In genomic region chr19:11265785-11266236, GRCh38 we compare ENCODE assay signal across 12 cellular contexts. TPM values are rescaled to one million over a fixed set of nuclear protein-coding genes. Genes with fewer than 3 reads are reported as not detected.
DNase-seq lines count a peak whose midpoint lies in the region; ATAC-seq, FAIRE-seq and TF ChIP-seq lines count a peak whose summit lies in the region.
"Had no signal": no experiment of that assay in that cellular context is flagged by ENCODE, and none has a peak within 500 bp of the region (broad histone marks: within the 10 kb centered on the region; RNA-seq: fewer than 3 reads in every experiment).

No MANE protein-coding gene starts in this region.

- peaks cover 11% of the 10 kb centered on the region for H3K4me1 Mint-ChIP-seq in nephron
- H3K4me1 Mint-ChIP-seq: natural killer cell had no signal

- peak overlapping the region; percentile 31; the same call in 1 of the 2 replicates for H4K8ac ChIP-seq in H1 (ENCODE audit: extremely low read depth, insufficient read depth, low read length)

- TF ChIP-seq POLR2A in H1 (IDR thresholded peaks at IDR 0.05; ENCODE audit: control extremely low read depth in 1 of 2, low read depth in 2 of 2, low read length in 2 of 2) (no peak), adrenal gland (IDR thresholded peaks at IDR 0.05) (no peak)

- H2AFZ ChIP-seq in H1 (ENCODE audit: low read length): no peak overlapping the region

- no peaks in the 10 kb centered on the region for H3K79me2 ChIP-seq in H1 (ENCODE audit: control insufficient read depth in 1 of 2, insufficient read depth in 2 of 2, low read length in 2 of 2)

- DNase-seq in DMS153 (lab: John Stamatoyannopoulos, UW) (peak; percentile 83), NCI-H146 treated with DMSO at 0.1 percent for 48 hours (lab: John Stamatoyannopoulos, UW; ENCODE audit: unreplicated experiment) (peak; percentile 62), H1 (ENCODE audit: low read depth in 1 of 2, low spot score in 2 of 2) (no peak), adrenal gland (no peak), WERI-Rb-1 (no peak), D341Med (ENCODE audit: low spot score) (no peak)
- DNase-seq: CD8-positive, alpha-beta memory T cell; natural killer cell; stimulated activated CD4-positive, alpha-beta T cell treated with anti-CD3 and anti-CD28 coated beads, Interleukin-4, amount 100 ng/mL, for 24 hours had no signal

- intact Hi-C loops in adrenal gland (cut with DNase I): no loop called here

- no peaks in the 10 kb centered on the region for H3K9me3 ChIP-seq in H1 (ENCODE audit: insufficient read depth in 2 of 2, low read depth in 1 of 2, low read length in 1 of 2)
- H3K9me3 ChIP-seq in adrenal gland (replicated peaks in 1 of 3): no peaks in the 10 kb centered on the region
- no peaks in the 10 kb centered on the region for H3K9me3 ChIP-seq in WERI-Rb-1 (ENCODE audit: severe bottlenecking)

- H4K5ac ChIP-seq in H1 (ENCODE audit: insufficient read length, low read depth, low read length): no peak overlapping the region

- no peak overlapping the region for H3K4me3 ChIP-seq in H1 (ENCODE audit: extremely low read depth in 1 of 4, insufficient read depth in 2 of 4, low read depth in 3 of 4, low read length in 4 of 4)
- no peak overlapping the region for H3K4me3 ChIP-seq in adrenal gland
- no peak overlapping the region for H3K4me3 ChIP-seq in WERI-Rb-1 (ENCODE audit: low read depth, low read length)

- peak overlapping the region; percentile 22 to 66 (median 48) for H3K4me3 Mint-ChIP-seq in nephron

- H3K9ac ChIP-seq in H1 (replicated peaks in 1 of 4; ENCODE audit: extremely low read depth in 1 of 4, low read depth in 3 of 4, low read length in 3 of 4): no peak overlapping the region

- H2BK120ac ChIP-seq in H1 (replicated peaks; ENCODE audit: low read depth, low read length): no peak overlapping the region

- no peaks in the 10 kb centered on the region for H3K36me3 Mint-ChIP-seq in nephron (ENCODE audit: low read depth)
- H3K36me3 Mint-ChIP-seq: natural killer cell had no signal

- H2BK12ac ChIP-seq in H1 (ENCODE audit: low read depth, low read length): 0 out of 2 replicates have a peak overlapping the region, but pooled peaks have one; percentile 80

- H3K4me2 ChIP-seq in H1 (ENCODE audit: insufficient read depth in 1 of 2, low read depth in 2 of 2, low read length in 2 of 2): no peak overlapping the region

- no peak for TF ChIP-seq EP300 in H1 (IDR thresholded peaks at IDR 0.05; ENCODE audit: borderline replicate concordance in 1 of 2, low read depth in 2 of 2, low read length in 2 of 2)

- no peak overlapping the region; the same call in 1 of the 2 replicates for H2BK15ac ChIP-seq in H1 (ENCODE audit: low read length)

- TF ChIP-seq CTCF in H1 (IDR thresholded peaks at IDR 0.05; ENCODE audit: control extremely low read depth in 1 of 3, insufficient read depth in 1 of 3, low read depth in 1 of 3, low read length in 3 of 3) (no peak), nephron (IDR thresholded peaks at IDR 0.05; ENCODE audit: unreplicated experiment in 3 of 3) (no peak), adrenal gland (IDR thresholded peaks at IDR 0.05) (no peak), WERI-Rb-1 (IDR thresholded peaks at IDR 0.05; ENCODE audit: low read depth, low read length) (no peak)

- H3K27me3 ChIP-seq in H1 (replicated peaks in 1 of 4; ENCODE audit: control insufficient read depth in 3 of 4, extremely low read depth in 1 of 4, insufficient read depth in 3 of 4, low read length in 3 of 4): no peaks in the 10 kb centered on the region
- H3K27me3 ChIP-seq in adrenal gland: no peaks in the 10 kb centered on the region
- no peaks in the 10 kb centered on the region for H3K27me3 ChIP-seq in WERI-Rb-1 (ENCODE audit: insufficient read depth, low read depth, severe bottlenecking)

- TF ChIP-seq RAD21 in H1 (IDR thresholded peaks at IDR 0.05 in 1 of 2, conservative IDR thresholded peaks at IDR 0.05 in 1 of 2; ENCODE audit: low read depth in 2 of 2, low read length in 2 of 2): no peak

- H3K27ac Mint-ChIP-seq in nephron: peak overlapping the region in 2 of 3 experiments; percentile 38 to 65
- H3K27ac Mint-ChIP-seq: natural killer cell had no signal

- no peak for ATAC-seq in HG02938 (IDR thresholded peaks at IDR 0.05; ENCODE audit: unreplicated experiment)
- ATAC-seq: natural killer cell had no signal

- no peak overlapping the region for H3K4ac ChIP-seq in H1 (replicated peaks; ENCODE audit: insufficient read length, low read depth, low read length)

- H3K18ac ChIP-seq in H1 (ENCODE audit: extremely low read depth, low read length): no peak overlapping the region

- H4K91ac ChIP-seq in H1 (replicated peaks; ENCODE audit: insufficient read length, low read length): peak overlapping the region; percentile 65

- 0 out of 2 replicates have a peak overlapping the region, but pooled peaks have one; percentile 39 for H2AK5ac ChIP-seq in H1 (ENCODE audit: low read depth, low read length)

- no peaks in the 10 kb centered on the region for H3K79me1 ChIP-seq in H1 (ENCODE audit: low read depth, low read length)

- no peaks in the 10 kb centered on the region; the same call in 1 of the 2 replicates for H3K23me2 ChIP-seq in H1 (ENCODE audit: low read depth, low read length)

- FAIRE-seq in H1 (lab: Jason Lieb, UNC): no peak

- H3K23ac ChIP-seq in H1 (ENCODE audit: insufficient read length): no peak overlapping the region

- H2BK20ac ChIP-seq in H1 (ENCODE audit: low read length): no peak overlapping the region

- peaks cover 10% of the 10 kb centered on the region for H3K27me3 Mint-ChIP-seq in nephron (ENCODE audit: low read depth)

- CTCF ChIA-PET in H1 (lab: Charles Lee; ENCODE audit: partially characterized antibody): interaction anchor here (1.0 to 2.4 kb wide), 3 partner anchors 25 to 117 kb away, joined by 3 to 8 read pairs (median 3); partner anchors contain the start of gene EPOR

- H3K9me3 Mint-ChIP-seq in nephron: peaks cover 2% of the 10 kb centered on the region
- H3K9me3 Mint-ChIP-seq: CD8-positive, alpha-beta memory T cell; natural killer cell had no signal

- H3K36me3 ChIP-seq in H1 (ENCODE audit: control insufficient read depth in 2 of 4, insufficient read depth in 4 of 4, low read length in 3 of 4) (no peaks in the 10 kb centered on the region), adrenal gland (replicated peaks in 1 of 2) (no peaks in the 10 kb centered on the region), WERI-Rb-1 (no peaks in the 10 kb centered on the region)

- H4K20me1 ChIP-seq in H1 (replicated peaks in 1 of 2; ENCODE audit: control insufficient read depth in 1 of 2, insufficient read depth in 2 of 2, low read length in 2 of 2): no peaks in the 10 kb centered on the region

- POLR2A ChIA-PET in H1 (lab: Charles Lee; ENCODE audit: partially characterized antibody): interaction anchor here (1.4 kb wide), 1 partner anchor 12 kb away, joined by 4 read pairs; no protein-coding TSS in a partner anchor

- H3K14ac ChIP-seq in H1 (ENCODE audit: insufficient read length): no peak overlapping the region

- H3K4me1 ChIP-seq in H1 (replicated peaks in 1 of 4; ENCODE audit: control insufficient read depth in 3 of 4, insufficient read depth in 4 of 4, low read length in 3 of 4) (peaks cover 0 to 9% (median 3%) of the 10 kb centered on the region in 4 experiments; a peak in 5 of 7 replicates), adrenal gland (replicated peaks in 1 of 2) (peaks cover 4 to 10% of the 10 kb centered on the region in 2 donors)

- 76% methylated on average over 11 of the region's 11 CpGs; no CpG with 5 or more reads in 1 of the 2 experiments for WGBS in H1 (ENCODE audit: extremely low coverage in 1 of 2, insufficient coverage in 1 of 2, insufficient read length in 1 of 2, insufficient replicate concordance in 2 of 2, low coverage in 1 of 2, low lambda C conversion rate in 2 of 2, missing lambda C conversion rate in 1 of 2), 2 experiments
- 73 to 76% (median 75%) methylated on average over 8 to 11 of the region's 11 CpGs for WGBS in adrenal gland, 4 donors

- no peak overlapping the region for H3K56ac ChIP-seq in H1 (replicated peaks; ENCODE audit: insufficient read length, low read depth, low read length)

- no peak overlapping the region for H3K27ac ChIP-seq in H1 (ENCODE audit: low read depth, low read length)
- no peak overlapping the region for H3K27ac ChIP-seq in adrenal gland
- no peak overlapping the region for H3K27ac ChIP-seq in WERI-Rb-1

- H2BK5ac ChIP-seq in H1 (ENCODE audit: low read depth, low read length): no peak overlapping the region

RNA-seq across cellular contexts. Expression of gene DOCK6, which starts 3.5 kb away (rescaled TPM):
- total RNA-seq in H1 (2021; fragmentation: NEBNext Ultra II Directional; extraction: Animal tissue kit (Norgen Biotek cat#: 25700)): 44.1 and 54.7 TPM in 2 replicates
- 25.5 and 48.4 TPM in 2 replicates for polyA plus RNA-seq in H1 (2011; rRNA removed)
- polyA plus RNA-seq in H1 (2011; cell fraction: cytosol; rRNA removed): 22.9 TPM
- 158 TPM for polyA plus RNA-seq in H1 (2011; cell fraction: nucleus; rRNA removed)
- polyA plus RNA-seq in H1 (2012, experiment 1 of 2): 35.9 to 53.2 TPM (median 46.3 TPM) in 4 replicates
- 26.9 TPM for polyA plus RNA-seq in H1 (2012, experiment 2 of 2)
- 23.1 TPM for polyA plus RNA-seq in H1 (2013, experiment 1 of 2)
- 22.6 TPM for polyA plus RNA-seq in H1 (2013, experiment 2 of 2)
- 18.2 and 21.0 TPM in 2 replicates for polyA minus RNA-seq in H1 (2011; rRNA and poly(A)+ RNA removed)
- polyA minus RNA-seq in H1 (2011; cell fraction: cytosol; rRNA and poly(A)+ RNA removed): 30.6 TPM
- polyA minus RNA-seq in H1 (2011; cell fraction: nucleus; rRNA and poly(A)+ RNA removed): 42.2 TPM
- 100 to 1,000 TPM in 1 of 8 donors, 10 to 100 TPM in 7; 31.5 to 101 (median 38.3) TPM for total RNA-seq in adrenal gland
- 100 to 1,000 TPM in 1 of 3 donors, 10 to 100 TPM in 1, 1 to 10 TPM in 1; 4.5 to 152 (median 77.1) TPM for polyA plus RNA-seq in adrenal gland

RNA-seq across cellular contexts. Expression of gene ANGPTL8, which starts 26.4 kb away (rescaled TPM):
- total RNA-seq in H1 (2021; fragmentation: NEBNext Ultra II Directional; extraction: Animal tissue kit (Norgen Biotek cat#: 25700)): not detected in 2 replicates
- not detected in 2 replicates for polyA plus RNA-seq in H1 (2011; rRNA removed)
- not detected for polyA plus RNA-seq in H1 (2011; cell fraction: cytosol; rRNA removed)
- not detected for polyA plus RNA-seq in H1 (2011; cell fraction: nucleus; rRNA removed)
- polyA plus RNA-seq in H1 (2012, experiment 1 of 2): not detected in 4 replicates
- not detected for polyA plus RNA-seq in H1 (2012, experiment 2 of 2)
- not detected for polyA plus RNA-seq in H1 (2013, experiment 1 of 2)
- polyA plus RNA-seq in H1 (2013, experiment 2 of 2): not detected
- polyA minus RNA-seq in H1 (2011; rRNA and poly(A)+ RNA removed): not detected in 2 replicates
- polyA minus RNA-seq in H1 (2011; cell fraction: cytosol; rRNA and poly(A)+ RNA removed): not detected
- not detected for polyA minus RNA-seq in H1 (2011; cell fraction: nucleus; rRNA and poly(A)+ RNA removed)
- 1 to 10 TPM in 2 of 8 donors, under 1 TPM in 3, not detected in 3; 0.39 to 1.8 (median 0.69) TPM for total RNA-seq in adrenal gland
- polyA plus RNA-seq in adrenal gland: 10 to 100 TPM in 1 of 3 donors, 1 to 10 TPM in 1, not detected in 1; 4.2 to 10.0 TPM
- total RNA-seq: CD8-positive, alpha-beta memory T cell; natural killer cell; urinary bladder had no signal
- polyA plus RNA-seq: CD8-positive, alpha-beta memory T cell had no signal

RNA-seq across cellular contexts. Expression of gene TSPAN16, which starts 30.1 kb away (rescaled TPM):
- not detected in 2 replicates for total RNA-seq in H1 (2021; fragmentation: NEBNext Ultra II Directional; extraction: Animal tissue kit (Norgen Biotek cat#: 25700))
- polyA plus RNA-seq in H1 (2011; rRNA removed) (not detected in 2 replicates), adrenal gland (not detected)
- not detected for polyA plus RNA-seq in H1 (2011; cell fraction: cytosol; rRNA removed)
- not detected for polyA plus RNA-seq in H1 (2011; cell fraction: nucleus; rRNA removed)
- polyA plus RNA-seq in H1 (2012, experiment 1 of 2): not detected in 4 replicates
- not detected for polyA plus RNA-seq in H1 (2012, experiment 2 of 2)
- not detected for polyA plus RNA-seq in H1 (2013, experiment 1 of 2)
- polyA plus RNA-seq in H1 (2013, experiment 2 of 2): not detected
- polyA minus RNA-seq in H1 (2011; rRNA and poly(A)+ RNA removed): not detected in 2 replicates
- not detected for polyA minus RNA-seq in H1 (2011; cell fraction: cytosol; rRNA and poly(A)+ RNA removed)
- not detected for polyA minus RNA-seq in H1 (2011; cell fraction: nucleus; rRNA and poly(A)+ RNA removed)
- total RNA-seq in adrenal gland: not detected
- total RNA-seq: CD8-positive, alpha-beta memory T cell; natural killer cell; urinary bladder had no signal
- polyA plus RNA-seq: CD8-positive, alpha-beta memory T cell; urinary bladder had no signal

Comparison
In these comparisons a context has a peak if more than half of its experiments do, and no peak if none do; other contexts are left out.
1. DNase-seq: peak in DMS153 (single experiment) and NCI-H146 treated with DMSO at 0.1 percent for 48 hours (single experiment); none in H1 (0 of 2), adrenal gland (0 of 7), WERI-Rb-1 (single experiment) and D341Med (single experiment).